8 cellular contexts compared by ENCODE assay signal in genomic region chr16:788399-789126, GRCh38. TPM values are rescaled to one million over a fixed set of nuclear protein-coding genes. Genes with fewer than 3 reads are reported as not detected.
DNase-seq lines count a peak whose midpoint lies in the region; TF ChIP-seq lines count a peak whose summit lies in the region.

Gene CHTF18 (plus strand): TSS chr16:788620. CDS start chr16:788685, 65 bp downstream.

- H3K27ac Mint-ChIP-seq in nephron = no peak within 1 kb of the TSS

- H3K9me3 Mint-ChIP-seq in nephron = no peaks in the 10 kb centered on the region

- H3K4me1 Mint-ChIP-seq in nephron = no peaks in the 10 kb centered on the region

- peak within 1 kb of the TSS; percentile 86 to 87 (median 87) for H3K4me3 Mint-ChIP-seq in nephron

- peaks cover 18% of the 10 kb centered on the region for H3K36me3 ChIP-seq in H7 (replicated peaks; ENCODE audit: control insufficient read depth, insufficient read depth, low read length)

- H3K36me3 Mint-ChIP-seq in nephron (ENCODE audit: low read depth) = peaks cover 9% of the 10 kb centered on the region

- H3K27me3 Mint-ChIP-seq in nephron (ENCODE audit: low read depth) = no peaks in the 10 kb centered on the region

- H3K4me3 ChIP-seq in H7 (ENCODE audit: insufficient read depth, low read depth, low read length) (peak within 1 kb of the TSS; percentile 98), fibroblast of the aortic adventitia (ENCODE audit: low read depth, low read length) (peak within 1 kb of the TSS; percentile 91)

- TF ChIP-seq POLR2A in Raji (IDR thresholded peaks at IDR 0.05; ENCODE audit: insufficient read depth, low read depth, low read length) = peak; percentile 84

- no peaks in the 10 kb centered on the region for H3K27me3 ChIP-seq in H7 (ENCODE audit: control insufficient read depth, insufficient read depth, low read length)

- TF ChIP-seq CTCF in fibroblast of the aortic adventitia (IDR thresholded peaks at IDR 0.05; ENCODE audit: insufficient read depth, low read length) (no peak), nephron (IDR thresholded peaks at IDR 0.05; ENCODE audit: unreplicated experiment in 3 of 3) (no peak)

- peak; percentile 91 for DNase-seq in EH (ENCODE audit: low read depth)
- peak; percentile 100 for DNase-seq in H7
- peak; percentile 84 for DNase-seq in M059J (ENCODE audit: low read depth)
- peak; percentile 97 for DNase-seq in activated effector memory CD4-positive, alpha-beta T cell treated with anti-CD3 and anti-CD28 coated beads, Interleukin-2, amount 50 U/mL, for 16 hours
- peak; percentile 83 for DNase-seq in fibroblast of the aortic adventitia (ENCODE audit: low read depth)
- peak; percentile 92 for DNase-seq in stimulated activated naive CD4-positive, alpha-beta T cell treated with Interleukin-2 at 50 U/mL for 16 hours (lab: John Stamatoyannopoulos, UW)

RNA-seq across cellular contexts. Expression of gene CHTF18, which starts in this region (rescaled TPM):
- total RNA-seq in H7 (2014; rRNA removed; shearing (Covaris generic)) = 65.9 and 80.8 TPM in 2 replicates
- 10.2 and 20.7 TPM in 2 replicates for total RNA-seq in M059J (2014; rRNA removed; shearing (Covaris generic))
- total RNA-seq in fibroblast of the aortic adventitia (ENCODE audit: low replicate concordance) = 3.6 and 20.0 TPM in 2 replicates

Comparison
In these comparisons a context has a peak if more than half of its experiments do, and no peak if none do; other contexts are left out.
1. Peak in every context shown above with its lines: DNase-seq and H3K4me3 ChIP-seq.